Comparison of ENCODE assay signal across 1 cellular context in genomic region chr17:37698132-37698615, GRCh38.
TF ChIP-seq lines count a peak whose summit lies in the region.

No MANE protein-coding gene starts in this region.

TF ChIP-seq in HepG2, 621 proteins besides CTCF, POLR2A, EP300 and RAD21 (continued from another document and continues in another):
- no peak for TF ChIP-seq TRIM22 (IDR thresholded peaks at IDR 0.05)
- peak; percentile 66; the same call in 1 of the 2 replicates for TF ChIP-seq ZNF670 (CRISPR knock-in tag; IDR thresholded peaks at IDR 0.05; ENCODE audit: borderline replicate concordance)
- no peak for TF ChIP-seq ARID2 (CRISPR knock-in tag; IDR thresholded peaks at IDR 0.05; ENCODE audit: borderline replicate concordance)
- TF ChIP-seq BRCA1 (CRISPR knock-in tag; IDR thresholded peaks at IDR 0.05): no peak
- peak; percentile 96 for TF ChIP-seq RARA (CRISPR knock-in tag; IDR thresholded peaks at IDR 0.05)
- peak; percentile 83; the same call in 1 of the 2 replicates for TF ChIP-seq ZNF609 (CRISPR knock-in tag; IDR thresholded peaks at IDR 0.05; ENCODE audit: borderline replicate concordance)
- TF ChIP-seq ZNF562 (CRISPR knock-in tag; IDR thresholded peaks at IDR 0.05; ENCODE audit: borderline replicate concordance): no peak
- peak; percentile 92 for TF ChIP-seq SKIL (CRISPR knock-in tag; IDR thresholded peaks at IDR 0.05; ENCODE audit: borderline replicate concordance)
- TF ChIP-seq CC2D1A (CRISPR knock-in tag; IDR thresholded peaks at IDR 0.05): no peak
- TF ChIP-seq JARID2 (CRISPR knock-in tag; IDR thresholded peaks at IDR 0.05; ENCODE audit: insufficient replicate concordance): no peak
- TF ChIP-seq ZNF639 (CRISPR knock-in tag; conservative IDR thresholded peaks at IDR 0.05): no peak
- TF ChIP-seq ZBTB14 (CRISPR knock-in tag; IDR thresholded peaks at IDR 0.05): no peak
- TF ChIP-seq PCBP1 (IDR thresholded peaks at IDR 0.05; ENCODE audit: borderline replicate concordance, low read depth, low read length): no peak
- TF ChIP-seq ZNF530 (CRISPR knock-in tag; IDR thresholded peaks at IDR 0.05; ENCODE audit: low read depth): no peak
- peak; percentile 43; the same call in 1 of the 2 replicates for TF ChIP-seq KDM4B (CRISPR knock-in tag; IDR thresholded peaks at IDR 0.05)
- peak; percentile 90; the same call in 1 of the 2 replicates for TF ChIP-seq ZNF362 (CRISPR knock-in tag; IDR thresholded peaks at IDR 0.05; ENCODE audit: borderline replicate concordance)
- TF ChIP-seq ZBTB37 (CRISPR knock-in tag; IDR thresholded peaks at IDR 0.05): no peak
- no peak for TF ChIP-seq HMGA1 (CRISPR knock-in tag; conservative IDR thresholded peaks at IDR 0.05)
- no peak for TF ChIP-seq ZBTB8A (CRISPR knock-in tag; IDR thresholded peaks at IDR 0.05; ENCODE audit: borderline replicate concordance, low read depth)
- no peak for TF ChIP-seq TP53 (CRISPR knock-in tag; conservative IDR thresholded peaks at IDR 0.05)
- TF ChIP-seq TFE3 (CRISPR knock-in tag; IDR thresholded peaks at IDR 0.05): no peak
- peak; percentile 83 for TF ChIP-seq FOSL2 (CRISPR knock-in tag; IDR thresholded peaks at IDR 0.05)
- no peak for TF ChIP-seq TEF (CRISPR knock-in tag; IDR thresholded peaks at IDR 0.05)
- TF ChIP-seq SMC3 (IDR thresholded peaks at IDR 0.05; ENCODE audit: low read length): peak; percentile 19; the same call in 1 of the 2 replicates
- 0 out of 2 replicates have a peak, but pooled peaks have one; percentile 18 for TF ChIP-seq ZNF343 (CRISPR knock-in tag; IDR thresholded peaks at IDR 0.05)
- TF ChIP-seq ATF2 (CRISPR knock-in tag; IDR thresholded peaks at IDR 0.05): peak; percentile 69; the same call in 1 of the 2 replicates
- TF ChIP-seq RBFOX2 (IDR thresholded peaks at IDR 0.05; ENCODE audit: low read depth, low read length): no peak
- 0 out of 2 replicates have a peak, but pooled peaks have one; percentile 24 for TF ChIP-seq MEIS1 (CRISPR knock-in tag; IDR thresholded peaks at IDR 0.05; ENCODE audit: borderline replicate concordance)
- no peak for TF ChIP-seq ATF1 (CRISPR knock-in tag; IDR thresholded peaks at IDR 0.05)
- TF ChIP-seq ZNF652 (CRISPR knock-in tag; IDR thresholded peaks at IDR 0.05; ENCODE audit: borderline replicate concordance, low read depth): 0 out of 2 replicates have a peak, but pooled peaks have one; percentile 14
- peak; percentile 42; the same call in 1 of the 2 replicates for TF ChIP-seq ZNF24 (IDR thresholded peaks at IDR 0.05)
- 0 out of 2 replicates have a peak, but pooled peaks have one; percentile 25 for TF ChIP-seq BORCS8-MEF2B (CRISPR knock-in tag; IDR thresholded peaks at IDR 0.05)
- no peak for TF ChIP-seq ZNF552 (CRISPR knock-in tag; IDR thresholded peaks at IDR 0.05; ENCODE audit: borderline replicate concordance)
- no peak for TF ChIP-seq ZNF451 (CRISPR knock-in tag; IDR thresholded peaks at IDR 0.05)
- no peak for TF ChIP-seq SRY (CRISPR knock-in tag; IDR thresholded peaks at IDR 0.05)
- no peak for TF ChIP-seq ZNF180 (CRISPR knock-in tag; IDR thresholded peaks at IDR 0.05; ENCODE audit: borderline replicate concordance, low read depth)
- TF ChIP-seq REL (CRISPR knock-in tag; conservative IDR thresholded peaks at IDR 0.05): no peak
- no peak for TF ChIP-seq ZNF101 (CRISPR knock-in tag; IDR thresholded peaks at IDR 0.05; ENCODE audit: borderline replicate concordance, low read depth)
- TF ChIP-seq NR2C2 (CRISPR knock-in tag; IDR thresholded peaks at IDR 0.05; ENCODE audit: borderline replicate concordance): peak; percentile 50; the same call in 1 of the 2 replicates
- peak; percentile 95; the same call in 1 of the 2 replicates for TF ChIP-seq NCOR1 (IDR thresholded peaks at IDR 0.05; ENCODE audit: borderline replicate concordance, low read length)
